In the genomic region with DNA sequence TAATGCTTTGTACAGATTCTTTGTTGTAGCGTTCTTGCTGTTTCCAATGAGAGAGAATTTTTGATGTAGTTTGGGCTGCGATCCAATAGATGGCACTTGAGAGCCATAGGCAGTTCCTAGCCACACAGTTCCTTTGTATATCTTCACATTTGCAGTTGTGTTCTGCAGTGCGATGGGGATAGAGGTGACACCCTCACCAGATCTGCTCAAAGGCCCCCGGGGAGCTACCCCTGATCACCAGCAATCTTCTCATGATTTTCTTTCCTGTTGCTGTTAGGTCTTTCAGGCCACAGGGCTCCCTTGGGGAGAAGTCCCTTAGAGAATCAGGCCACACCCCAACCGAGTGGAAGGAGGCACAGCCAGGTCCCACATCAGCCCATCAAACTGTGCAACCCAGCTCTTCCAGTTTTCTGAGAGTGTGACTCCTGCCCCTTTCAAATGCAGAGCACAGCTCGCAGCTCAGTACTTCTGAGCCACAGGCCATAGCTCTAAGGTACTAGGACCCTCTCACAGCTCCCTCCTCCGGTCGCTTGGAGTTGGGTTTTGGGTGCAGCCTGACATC, we compare ENCODE assay signal across 8 cellular contexts.
DNase-seq lines count a peak whose midpoint lies in the region; ATAC-seq and TF ChIP-seq lines count a peak whose summit lies in the region.

No MANE protein-coding gene starts in this region.

- peak; percentile 52 for DNase-seq in CD1c-positive myeloid dendritic cell (ENCODE audit: extremely low spot score)
- peak; percentile 7 for DNase-seq in NCI-H2196 treated with DMSO at 0.1 percent for 48 hours (lab: John Stamatoyannopoulos, UW; ENCODE audit: unreplicated experiment)
- peak; percentile 13 to 16 for DNase-seq in cardiac fibroblast (ENCODE audit: low read depth in 2 of 2)
- DNase-seq in mucosa of descending colon = peak in 1 of 3 donors; percentile 71
- no peak for DNase-seq in coronary artery (ENCODE audit: low spot score)
- no peak for DNase-seq in activated T-cell treated with anti-CD3 and anti-CD28 coated beads, Interleukin-2, amount 50 U/mL, for 1 hour

- H3K36me3 ChIP-seq in mucosa of descending colon (ENCODE audit: low read depth) = no peaks in the 10 kb centered on the region

- no peaks in the 10 kb centered on the region for H3K9me3 ChIP-seq in mucosa of descending colon

- ATAC-seq in GM18873 (IDR thresholded peaks at IDR 0.05; ENCODE audit: low FRiP score, unreplicated experiment) (peak; percentile 76), HG03039 (IDR thresholded peaks at IDR 0.05; ENCODE audit: unreplicated experiment) (peak; percentile 64), mucosa of descending colon (peak; percentile 81)

- TF ChIP-seq CTCF in cardiac fibroblast (IDR thresholded peaks at IDR 0.05; ENCODE audit: low read depth, low read length) (peak; percentile 33), mucosa of descending colon (IDR thresholded peaks at IDR 0.05) (peak; percentile 54), coronary artery (IDR thresholded peaks at IDR 0.05) (no peak)

- no peak overlapping the region for H3K4me3 ChIP-seq in cardiac fibroblast (replicated peaks in 1 of 2; ENCODE audit: low read depth in 2 of 2, low read length in 2 of 2)
- H3K4me3 ChIP-seq in mucosa of descending colon = no peak overlapping the region
- no peak overlapping the region for H3K4me3 ChIP-seq in coronary artery

- intact Hi-C loops in mucosa of descending colon (cut with DNase I, micrococcal nuclease) = loop anchor here in 1 of 2 donors (10.0 kb wide), 1 partner anchor 282 kb away; no protein-coding TSS in a partner anchor

- H3K27ac ChIP-seq in coronary artery = no peak overlapping the region

- no peaks in the 10 kb centered on the region for H3K4me1 ChIP-seq in mucosa of descending colon (ENCODE audit: low read depth)

Comparison
In these comparisons a context has a peak if more than half of its experiments do, and no peak if none do; other contexts are left out.
1. DNase-seq: peak in CD1c-positive myeloid dendritic cell (single experiment), NCI-H2196 treated with DMSO at 0.1 percent for 48 hours (single experiment) and cardiac fibroblast (2 of 2); none in coronary artery (single experiment) and activated T-cell treated with anti-CD3 and anti-CD28 coated beads, Interleukin-2, amount 50 U/mL, for 1 hour (single experiment).
2. Peak in every context shown above with its lines, with median percentiles within 50 percentile points of each other: ATAC-seq.